ENCODE assay signal across 16 cellular contexts in the genomic region with DNA sequence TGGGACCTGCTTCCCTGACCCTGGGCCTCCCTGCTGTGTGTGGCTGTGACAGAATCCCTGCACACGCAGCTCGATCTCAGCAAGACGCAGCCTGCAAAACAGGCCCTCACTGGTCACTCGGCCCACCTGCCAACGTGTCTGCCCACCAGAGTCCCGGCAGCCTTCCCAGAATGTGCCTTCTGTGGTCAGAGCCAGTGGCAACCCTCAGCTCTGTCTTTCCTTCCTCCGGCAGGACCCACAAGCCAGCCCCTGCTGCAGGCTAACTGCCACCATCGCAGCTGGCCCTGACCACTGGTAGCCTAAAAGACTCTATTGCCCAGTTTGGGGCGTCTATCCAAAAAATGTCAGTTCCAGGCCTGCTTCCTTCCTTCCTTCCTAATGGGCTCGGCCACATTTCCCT.
A peak's percentile ranks its signal among the peaks of the same experiment; 100 is the strongest.
DNase-seq lines count a peak whose midpoint lies in the region; TF ChIP-seq lines count a peak whose summit lies in the region.
"Had no signal": no experiment of that assay in that cellular context is flagged by ENCODE, and none has a peak within 500 bp of the region (broad histone marks: within the 10 kb centered on the region; RNA-seq: fewer than 3 reads in every experiment).

No MANE protein-coding gene starts in this region.

- H3K18ac ChIP-seq in H9 (ENCODE audit: insufficient read length, low read depth, low read length), result no peak overlapping the region

- no peaks in the 10 kb centered on the region for H3K23me2 ChIP-seq in H9 (ENCODE audit: insufficient read length, low read depth, low read length, poor library complexity, severe bottlenecking)

- peak overlapping the region; percentile 89 for H3K27ac ChIP-seq in BLaER1
- H3K27ac ChIP-seq in H9 (ENCODE audit: insufficient read length, low read depth, low read length), result no peak overlapping the region
- H3K27ac ChIP-seq in mammary epithelial cell (ENCODE audit: insufficient read depth, low read depth, low read length), result no peak overlapping the region
- no peak overlapping the region for H3K27ac ChIP-seq in neural progenitor cell
- H3K27ac ChIP-seq: C4-2B, SJSA1 had no signal

- no peak overlapping the region for H2AFZ ChIP-seq in H9 (ENCODE audit: low read length)
- H2AFZ ChIP-seq in mammary epithelial cell (ENCODE audit: low read depth, low read length), result peak overlapping the region; percentile 74
- H2AFZ ChIP-seq in neural progenitor cell (replicated peaks), result no peak overlapping the region

- H2AK5ac ChIP-seq in H9 (ENCODE audit: insufficient read length, low read length), result no peak overlapping the region

- intact Hi-C loops in mammary epithelial cell (cut with micrococcal nuclease), result no loop called here

- no peak overlapping the region for H3K23ac ChIP-seq in H9 (ENCODE audit: insufficient read length, low read depth, low read length)

- no CpG with 5 or more reads among the region's 10 CpGs for WGBS in H9 (ENCODE audit: extremely low coverage, insufficient read length, low lambda C conversion rate)
- WGBS in mammary epithelial cell (ENCODE audit: low coverage, missing lambda C conversion rate), result 22% methylated on average over 10 of the region's 10 CpGs

- in situ Hi-C loops in mammary epithelial cell (cut with MboI; ENCODE audit: low sequenced_read_pairs in 2 of 2), result no loop called here

- H2BK20ac ChIP-seq in H9 (ENCODE audit: low read depth, low read length, poor library complexity, severe bottlenecking), result no peak overlapping the region

- H3K27ac Mint-ChIP-seq in H9, result peak overlapping the region in 2 of 3 experiments; percentile 66 to 78; a peak in 4 of 7 replicates
- peak overlapping the region; percentile 98 for H3K27ac Mint-ChIP-seq in neural progenitor cell

- H3K9me3 Mint-ChIP-seq in H9 (no peaks in the 10 kb centered on the region), neural progenitor cell (no peaks in the 10 kb centered on the region)

- H2BK15ac ChIP-seq in H9 (ENCODE audit: low read depth, low read length), result no peak overlapping the region

- H3K36me3 ChIP-seq in BLaER1 (no peaks in the 10 kb centered on the region), mammary epithelial cell (ENCODE audit: insufficient read depth, low read length) (no peaks in the 10 kb centered on the region), neural progenitor cell (no peaks in the 10 kb centered on the region)
- H3K36me3 ChIP-seq: SJSA1 had no signal

- no peak overlapping the region for H2BK12ac ChIP-seq in H9 (ENCODE audit: insufficient read length, low read depth, low read length)

- peak overlapping the region; percentile 45; the same call in 1 of the 2 replicates for H3K4me3 ChIP-seq in BLaER1
- H3K4me3 ChIP-seq in mammary epithelial cell (replicated peaks in 1 of 3; ENCODE audit: insufficient read depth in 1 of 3, low read depth in 2 of 3, low read length in 3 of 3), result no peak overlapping the region
- no peak overlapping the region for H3K4me3 ChIP-seq in neural progenitor cell
- H3K4me3 ChIP-seq: A549, SJSA1 had no signal

- H3K4me1 Mint-ChIP-seq in H9 (peaks cover 32 to 45% of the 10 kb centered on the region in 2 experiments), neural progenitor cell (peaks cover 25% of the 10 kb centered on the region)

- no peak overlapping the region for H4K91ac ChIP-seq in H9 (ENCODE audit: insufficient read length, low read depth, low read length)

- H2BK5ac ChIP-seq in H9 (ENCODE audit: insufficient read length, low read length), result no peak overlapping the region

- no peak overlapping the region for H3K4ac ChIP-seq in H9 (ENCODE audit: low read depth, low read length)

- H3K9ac ChIP-seq in BLaER1, result peak overlapping the region; percentile 81
- no peak overlapping the region for H3K9ac ChIP-seq in H9 (ENCODE audit: extremely low read depth, insufficient read length, low read length)
- no peak overlapping the region for H3K9ac ChIP-seq in mammary epithelial cell (ENCODE audit: insufficient read depth, low read length)
- H3K9ac ChIP-seq in neural progenitor cell, result no peak overlapping the region

- H3K9me3 ChIP-seq in BLaER1 (no peaks in the 10 kb centered on the region), H9 (ENCODE audit: control insufficient read depth, low read depth, low read length) (no peaks in the 10 kb centered on the region), mammary epithelial cell (replicated peaks; ENCODE audit: insufficient read depth, low read length) (no peaks in the 10 kb centered on the region), neural progenitor cell (ENCODE audit: low read depth) (no peaks in the 10 kb centered on the region)
- H3K9me3 ChIP-seq: A549, SJSA1 had no signal

- no peak overlapping the region for H4K5ac ChIP-seq in H9 (ENCODE audit: insufficient read length, low read depth, low read length)

- H3K36me3 Mint-ChIP-seq in H9 (ENCODE audit: insufficient read depth in 1 of 3, low read depth in 3 of 3), result no peaks in the 10 kb centered on the region
- no peaks in the 10 kb centered on the region for H3K36me3 Mint-ChIP-seq in neural progenitor cell

- H3K27me3 Mint-ChIP-seq in H9 (ENCODE audit: low read depth) (no peaks in the 10 kb centered on the region; the same call in none of the 2 replicates), neural progenitor cell (ENCODE audit: insufficient read depth, low read depth) (peaks cover 13% of the 10 kb centered on the region)

- CTCF ChIA-PET in mammary epithelial cell (lab: Charles Lee; ENCODE audit: low non-redundant PET), result no interaction called here

- H3K27me3 ChIP-seq in BLaER1, result no peaks in the 10 kb centered on the region
- H3K27me3 ChIP-seq in H9 (ENCODE audit: insufficient read depth, low read length), result no peaks in the 10 kb centered on the region
- H3K27me3 ChIP-seq in mammary epithelial cell (ENCODE audit: insufficient read depth, low read length), result no peaks in the 10 kb centered on the region
- no peaks in the 10 kb centered on the region for H3K27me3 ChIP-seq in neural progenitor cell
- H3K27me3 ChIP-seq: SJSA1 had no signal

- H3K4me3 Mint-ChIP-seq in H9 (no peak overlapping the region), neural progenitor cell (no peak overlapping the region)

- no peak overlapping the region for H3T11ph ChIP-seq in H9 (ENCODE audit: low read length)

- DNase-seq in H9 (no peak), mammary epithelial cell (no peak), neural progenitor cell (ENCODE audit: low spot score) (no peak), retina (no peak), NCI-H2196 treated with DMSO at 0.1 percent for 48 hours (lab: John Stamatoyannopoulos, UW; ENCODE audit: unreplicated experiment) (no peak), NCI-H82 (lab: John Stamatoyannopoulos, UW) (no peak), iPS-NIHi7 (ENCODE audit: extremely low spot score) (no peak)
- DNase-seq: DMS 273 treated with DMSO at 0.1 percent for 48 hours; H7; NCI-H187; NCI-H526 treated with DMSO at 0.1 percent for 48 hours; NK-92 treated with Interleukin-12 subunit alpha and Interleukin-12 subunit beta, amount 100 ng/mL, for 24 hours had no signal

- TF ChIP-seq CTCF in H9 (conservative IDR thresholded peaks at IDR 0.05) (no peak), mammary epithelial cell (conservative IDR thresholded peaks at IDR 0.05 in 1 of 2, IDR thresholded peaks at IDR 0.05 in 1 of 2; ENCODE audit: extremely low read depth in 1 of 2, insufficient read depth in 1 of 2, low read depth in 1 of 2, low read length in 2 of 2) (no peak), neural progenitor cell (IDR thresholded peaks at IDR 0.05) (no peak)

- H3K79me1 ChIP-seq in H9 (ENCODE audit: insufficient read depth, low read depth, low read length, poor library complexity, severe bottlenecking), result no peaks in the 10 kb centered on the region

- H3K79me2 ChIP-seq in H9 (ENCODE audit: insufficient read depth, low read length), result no peaks in the 10 kb centered on the region
- H3K79me2 ChIP-seq in mammary epithelial cell (ENCODE audit: insufficient read depth, low read length), result no peaks in the 10 kb centered on the region
- no peaks in the 10 kb centered on the region for H3K79me2 ChIP-seq in neural progenitor cell (ENCODE audit: low read depth)

- H3K56ac ChIP-seq in H9 (ENCODE audit: insufficient read length, low read depth, low read length), result no peak overlapping the region

- H2BK120ac ChIP-seq in H9 (ENCODE audit: low read depth, low read length, poor library complexity, severe bottlenecking), result no peak overlapping the region

- no peaks in the 10 kb centered on the region for H4K20me1 ChIP-seq in BLaER1
- no peaks in the 10 kb centered on the region for H4K20me1 ChIP-seq in H9 (ENCODE audit: control insufficient read depth, insufficient read depth, insufficient read length)
- no peaks in the 10 kb centered on the region for H4K20me1 ChIP-seq in mammary epithelial cell (ENCODE audit: insufficient read depth, low read length)
- H4K20me1 ChIP-seq in neural progenitor cell (ENCODE audit: low read depth), result peaks cover 6% of the 10 kb centered on the region

- H3K4me2 ChIP-seq in BLaER1, result peak overlapping the region; percentile 91
- H3K4me2 ChIP-seq in H9 (ENCODE audit: insufficient read depth, insufficient read length, low read length), result no peak overlapping the region
- no peak overlapping the region for H3K4me2 ChIP-seq in mammary epithelial cell (ENCODE audit: insufficient read depth, low read depth, low read length)
- H3K4me2 ChIP-seq in neural progenitor cell, result no peak overlapping the region
- H3K4me2 ChIP-seq: A549 had no signal

- H3K14ac ChIP-seq in H9 (ENCODE audit: insufficient read depth, low read length), result no peak overlapping the region

- dilution Hi-C loops in mammary epithelial cell (cut with HindIII; ENCODE audit: low sequenced_read_pairs), result no loop called here

- H3F3A ChIP-seq in neural progenitor cell (ENCODE audit: low read depth), result peaks cover 8% of the 10 kb centered on the region

- H3K4me1 ChIP-seq in BLaER1 (peaks cover 96% of the 10 kb centered on the region), H9 (ENCODE audit: insufficient read depth, low read length) (no peaks in the 10 kb centered on the region; the same call in 1 of the 2 replicates), mammary epithelial cell (ENCODE audit: insufficient read depth, low read length) (peaks cover 11% of the 10 kb centered on the region), neural progenitor cell (peaks cover 18% of the 10 kb centered on the region)

- BruUV-seq in mammary epithelial cell (replicated peaks; lab: Mats Ljungman, UMichigan), result no TSS peak

- H4K8ac ChIP-seq in H9 (replicated peaks; ENCODE audit: insufficient read length, low read depth, low read length), result no peak overlapping the region
